1 cellular context compared by ENCODE assay signal in genomic region chr17:79796570-79797491, GRCh38.
A peak's percentile ranks its signal among the peaks of the same experiment; 100 is the strongest.
TF ChIP-seq lines count a peak whose summit lies in the region.

Gene CBX8 (minus strand): TSS chr17:79797077. CDS start chr17:79796998, 79 bp downstream.

TF ChIP-seq in HepG2, 621 proteins besides CTCF, POLR2A, EP300 and RAD21 (continued from another document and continues in another):
- peak in 1 of 2 experiments; percentile 29; a peak in 1 of 4 replicates for TF ChIP-seq REST (IDR thresholded peaks at IDR 0.05; ENCODE audit: borderline replicate concordance in 1 of 2, low read depth in 1 of 2, low read length in 2 of 2)
- TF ChIP-seq ZNF577 (CRISPR knock-in tag; IDR thresholded peaks at IDR 0.05; ENCODE audit: borderline replicate concordance, low read depth), result no peak
- no peak for TF ChIP-seq ZNF567 (CRISPR knock-in tag; IDR thresholded peaks at IDR 0.05; ENCODE audit: borderline replicate concordance)
- 0 out of 2 replicates have a peak, but pooled peaks have one; percentile 61 for TF ChIP-seq ZSCAN20 (CRISPR knock-in tag; IDR thresholded peaks at IDR 0.05; ENCODE audit: borderline replicate concordance)
- TF ChIP-seq AKAP8 (CRISPR knock-in tag; IDR thresholded peaks at IDR 0.05), result peak; percentile 79; the same call in 1 of the 2 replicates
- TF ChIP-seq SNAPC5 (CRISPR knock-in tag; IDR thresholded peaks at IDR 0.05; ENCODE audit: borderline replicate concordance), result no peak
- TF ChIP-seq PRMT3 (CRISPR knock-in tag; IDR thresholded peaks at IDR 0.05; ENCODE audit: borderline replicate concordance, low read depth), result no peak
- TF ChIP-seq SAFB2 (CRISPR knock-in tag; IDR thresholded peaks at IDR 0.05; ENCODE audit: borderline replicate concordance, low read depth), result peak; percentile 40; the same call in 1 of the 2 replicates
- peak; percentile 39 for TF ChIP-seq ZBTB40 (IDR thresholded peaks at IDR 0.05)
- TF ChIP-seq ZBTB40 (CRISPR knock-in tag; IDR thresholded peaks at IDR 0.05), result no peak
- TF ChIP-seq ZNF34 (CRISPR knock-in tag; IDR thresholded peaks at IDR 0.05; ENCODE audit: borderline replicate concordance), result no peak
- no peak for TF ChIP-seq TRIM22 (IDR thresholded peaks at IDR 0.05)
- peak; percentile 57; the same call in 1 of the 2 replicates for TF ChIP-seq YEATS2 (CRISPR knock-in tag; IDR thresholded peaks at IDR 0.05; ENCODE audit: borderline replicate concordance)
- no peak for TF ChIP-seq ZBTB8A (CRISPR knock-in tag; IDR thresholded peaks at IDR 0.05; ENCODE audit: borderline replicate concordance, low read depth)
- no peak for TF ChIP-seq ZNF891 (CRISPR knock-in tag; IDR thresholded peaks at IDR 0.05)
- TF ChIP-seq ZNF180 (CRISPR knock-in tag; IDR thresholded peaks at IDR 0.05; ENCODE audit: borderline replicate concordance, low read depth), result no peak
- no peak for TF ChIP-seq TBX3 (IDR thresholded peaks at IDR 0.05; ENCODE audit: borderline replicate concordance)
- TF ChIP-seq FOXC1 (CRISPR knock-in tag; IDR thresholded peaks at IDR 0.05; ENCODE audit: borderline replicate concordance), result no peak; the same call in 1 of the 2 replicates
- TF ChIP-seq KDM3A (CRISPR knock-in tag; IDR thresholded peaks at IDR 0.05; ENCODE audit: low read depth), result 0 out of 2 replicates have a peak, but pooled peaks have one; percentile 25
- TF ChIP-seq TCF7L2 (IDR thresholded peaks at IDR 0.05; ENCODE audit: low read depth, low read length), result no peak
- TF ChIP-seq ZNF468 (CRISPR knock-in tag; IDR thresholded peaks at IDR 0.05), result no peak
- TF ChIP-seq TAF15 (IDR thresholded peaks at IDR 0.05; ENCODE audit: low read depth, low read length, poor library complexity, severe bottlenecking), result peak; percentile 70
- 0 out of 2 replicates have a peak, but pooled peaks have one; percentile 34 for TF ChIP-seq ZNF44 (CRISPR knock-in tag; IDR thresholded peaks at IDR 0.05)
- peak; percentile 92 for TF ChIP-seq NFYB (CRISPR knock-in tag; IDR thresholded peaks at IDR 0.05)
- no peak for TF ChIP-seq MTF2 (CRISPR knock-in tag; IDR thresholded peaks at IDR 0.05; ENCODE audit: borderline replicate concordance)
- TF ChIP-seq ZFP82 (CRISPR knock-in tag; IDR thresholded peaks at IDR 0.05; ENCODE audit: borderline replicate concordance), result no peak; the same call in 1 of the 2 replicates
- TF ChIP-seq ZBTB2 (CRISPR knock-in tag; IDR thresholded peaks at IDR 0.05; ENCODE audit: low read depth), result peak; percentile 80
- no peak for TF ChIP-seq ESRRA (CRISPR knock-in tag; IDR thresholded peaks at IDR 0.05; ENCODE audit: low read depth)
- no peak for TF ChIP-seq AGO1 (IDR thresholded peaks at IDR 0.05; ENCODE audit: low read depth, low read length, poor library complexity, severe bottlenecking)
- TF ChIP-seq ZNF747 (CRISPR knock-in tag; IDR thresholded peaks at IDR 0.05; ENCODE audit: borderline replicate concordance), result peak; percentile 75; the same call in 1 of the 2 replicates
- no peak for TF ChIP-seq CHCHD3 (CRISPR knock-in tag; IDR thresholded peaks at IDR 0.05)
- no peak for TF ChIP-seq POLR2AphosphoS2 (IDR thresholded peaks at IDR 0.05; ENCODE audit: low read depth, low read length)
- peak; percentile 29; the same call in 1 of the 2 replicates for TF ChIP-seq ZNF256 (CRISPR knock-in tag; conservative IDR thresholded peaks at IDR 0.05)
- no peak for TF ChIP-seq SP140L (CRISPR knock-in tag; IDR thresholded peaks at IDR 0.05; ENCODE audit: borderline replicate concordance)
- no peak for TF ChIP-seq ZNF101 (CRISPR knock-in tag; IDR thresholded peaks at IDR 0.05; ENCODE audit: borderline replicate concordance, low read depth)
- TF ChIP-seq FOXA1 (IDR thresholded peaks at IDR 0.05), result no peak
- peak; percentile 74 for TF ChIP-seq FOXA1 (CRISPR knock-in tag; IDR thresholded peaks at IDR 0.05)
- TF ChIP-seq MXD4 (CRISPR knock-in tag; IDR thresholded peaks at IDR 0.05), result peak; percentile 72
- no peak for TF ChIP-seq KLF11 (CRISPR knock-in tag; IDR thresholded peaks at IDR 0.05)
- TF ChIP-seq BCL6 (CRISPR knock-in tag; IDR thresholded peaks at IDR 0.05), result no peak
- TF ChIP-seq NR2F2 (IDR thresholded peaks at IDR 0.05; ENCODE audit: borderline replicate concordance, low read depth), result no peak
- no peak for TF ChIP-seq ZSCAN12 (CRISPR knock-in tag; IDR thresholded peaks at IDR 0.05)
- no peak for TF ChIP-seq SMC3 (IDR thresholded peaks at IDR 0.05; ENCODE audit: low read length)
- TF ChIP-seq PBX3 (CRISPR knock-in tag; IDR thresholded peaks at IDR 0.05; ENCODE audit: borderline replicate concordance), result peak; percentile 75; the same call in 1 of the 2 replicates
- TF ChIP-seq ZNF224 (CRISPR knock-in tag; IDR thresholded peaks at IDR 0.05), result no peak
- TF ChIP-seq POLR2G (IDR thresholded peaks at IDR 0.05; ENCODE audit: low read depth, low read length), result peak; percentile 85
- no peak for TF ChIP-seq KDM1A (CRISPR knock-in tag; IDR thresholded peaks at IDR 0.05)
- TF ChIP-seq KMT2B (CRISPR knock-in tag; IDR thresholded peaks at IDR 0.05), result peak; percentile 69; the same call in 1 of the 2 replicates
- no peak; the same call in none of the 2 replicates for TF ChIP-seq ZNF451 (CRISPR knock-in tag; IDR thresholded peaks at IDR 0.05)
